In the genomic region with DNA sequence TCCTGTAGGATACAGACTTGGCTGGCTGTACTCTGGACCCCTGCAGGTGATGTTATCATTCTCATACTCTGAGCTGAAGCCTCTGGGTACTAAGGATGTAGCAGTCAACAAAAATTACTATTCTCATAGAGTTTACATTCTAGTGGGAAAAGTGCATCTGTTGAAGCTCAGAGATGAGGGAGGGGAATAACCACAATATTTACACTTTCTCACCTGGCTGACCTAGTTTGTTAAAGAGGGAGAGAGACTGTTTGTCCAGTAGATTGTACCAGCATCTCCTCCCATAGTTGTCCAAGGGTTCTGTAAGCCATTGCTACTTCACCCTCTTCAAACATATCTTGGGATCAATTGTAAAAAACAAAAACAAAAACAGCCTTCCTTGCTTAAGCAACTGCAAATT, we compare ENCODE assay signal across 26 cellular contexts.
"Had no signal": no experiment of that assay in that cellular context is flagged by ENCODE, and none has a peak within 500 bp of the region (broad histone marks: within the 10 kb centered on the region; RNA-seq: fewer than 3 reads in every experiment).

No MANE protein-coding gene starts in this region.

- H3K9me3 ChIP-seq: SJCRH30, SK-N-SH had no signal

- DNase-seq: activated CD4-positive, alpha-beta T cell treated with anti-CD3 and anti-CD28 coated beads for 4 hours; activated CD8-positive, alpha-beta T cell treated with anti-CD3 and anti-CD28 coated beads for 36 hours; activated effector memory CD4-positive, alpha-beta T cell treated with anti-CD3 and anti-CD28 coated beads, Interleukin-2, amount 50 U/mL, for 16 hours; activated naive CD4-positive, alpha-beta T cell treated with anti-CD3 and anti-CD28 coated beads for 36 hours; activated T-cell treated with anti-CD3 and anti-CD28 coated beads, Interleukin-2, amount 50 U/mL, for 24 hours; amygdala; brain microvascular endothelial cell; NCI-H1092; NCI-H1417; NCI-H1930; NCI-H2171; NCI-H226; NCI-H526; NCI-H774; RPMI8226; SJCRH30; SK-N-SH; T-helper 1 cell had no signal

- H3K27me3 ChIP-seq: brain microvascular endothelial cell, cardiac muscle cell, SJCRH30 had no signal

- H3K4me2 ChIP-seq: KMS-11, SK-N-SH had no signal

- H3K9me3 Mint-ChIP-seq: activated CD8-positive, alpha-beta T cell treated with anti-CD3 and anti-CD28 coated beads for 36 hours had no signal

- FAIRE-seq: astrocyte had no signal

- H3K4me3 ChIP-seq: cardiac muscle cell, SJCRH30 had no signal

- ATAC-seq: activated CD4-positive, CD25-positive, alpha-beta regulatory T cell treated with anti-CD3 and anti-CD28 coated beads, Interleukin-2, amount 50 U/mL, for 24 hours; activated CD8-positive, alpha-beta T cell treated with anti-CD3 and anti-CD28 coated beads for 36 hours; Panc1; Right ventricle myocardium inferior had no signal

- H3K4me3 Mint-ChIP-seq: activated CD8-positive, alpha-beta T cell treated with anti-CD3 and anti-CD28 coated beads for 36 hours; activated naive CD4-positive, alpha-beta T cell treated with anti-CD3 and anti-CD28 coated beads for 36 hours; activated naive CD8-positive, alpha-beta T cell; activated T-cell treated with anti-CD3 and anti-CD28 coated beads, Interleukin-2, amount 50 U/mL, for 24 hours had no signal

- H3K9ac ChIP-seq: KMS-11, SK-N-SH had no signal

- H3K27ac Mint-ChIP-seq: activated CD8-positive, alpha-beta T cell treated with anti-CD3 and anti-CD28 coated beads for 36 hours; activated naive CD4-positive, alpha-beta T cell treated with anti-CD3 and anti-CD28 coated beads for 36 hours; activated naive CD8-positive, alpha-beta T cell; activated T-cell treated with anti-CD3 and anti-CD28 coated beads, Interleukin-2, amount 50 U/mL, for 24 hours had no signal

- H3K27me3 Mint-ChIP-seq: activated CD8-positive, alpha-beta T cell treated with anti-CD3 and anti-CD28 coated beads for 36 hours; activated naive CD8-positive, alpha-beta T cell; activated T-cell treated with anti-CD3 and anti-CD28 coated beads, Interleukin-2, amount 50 U/mL, for 24 hours had no signal

- H3K36me3 ChIP-seq: brain microvascular endothelial cell, cardiac muscle cell, SJCRH30 had no signal

- H3K27ac ChIP-seq: brain microvascular endothelial cell, cardiac muscle cell, KMS-11, SJCRH30, VCaP had no signal
